Comparison of ENCODE assay signal across 8 cellular contexts in the genomic region with DNA sequence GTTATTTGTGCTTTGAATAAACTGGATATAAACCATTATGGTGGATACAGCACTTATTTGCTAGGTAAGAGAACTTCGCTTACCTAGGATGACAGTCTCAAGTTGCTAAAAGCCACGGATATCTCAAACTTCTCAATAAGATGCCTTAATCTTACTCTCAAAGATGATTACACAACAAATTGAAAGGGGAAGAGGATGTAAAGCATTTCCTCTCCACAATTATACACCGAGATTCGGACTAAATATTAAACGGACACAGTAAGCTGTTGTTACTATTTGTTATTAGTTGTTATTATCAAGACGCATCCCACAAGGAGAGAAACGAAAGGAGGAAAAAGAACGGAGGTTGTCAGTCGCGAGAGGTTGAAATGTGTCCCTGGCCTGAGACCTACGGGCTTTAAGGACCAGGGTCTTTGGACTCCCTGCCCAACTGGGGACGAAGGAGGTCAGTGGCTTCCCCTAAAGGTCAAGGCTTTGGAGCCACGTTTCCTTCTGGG. TPM values are rescaled to one million over a fixed set of nuclear protein-coding genes. Genes with fewer than 3 reads are reported as not detected.
DNase-seq lines count a peak whose midpoint lies in the region; ATAC-seq, FAIRE-seq and TF ChIP-seq lines count a peak whose summit lies in the region.

No MANE protein-coding gene starts in this region.

- H3K4me3 Mint-ChIP-seq in naive thymus-derived CD4-positive, alpha-beta T cell, result peak overlapping the region; percentile 94 to 100 (median 99)

- no peak overlapping the region for H2BK12ac ChIP-seq in H1 (ENCODE audit: low read depth, low read length)

- H3K56ac ChIP-seq in H1 (replicated peaks; ENCODE audit: insufficient read length, low read depth, low read length), result no peak overlapping the region

- ATAC-seq in GM21619 (IDR thresholded peaks at IDR 0.05; ENCODE audit: unreplicated experiment), result peak; percentile 5
- no peak for ATAC-seq in naive thymus-derived CD4-positive, alpha-beta T cell

- H3K27ac ChIP-seq in AG04450 (ENCODE audit: low read depth, low read length) (peak overlapping the region; percentile 99), H1 (ENCODE audit: low read depth, low read length) (no peak overlapping the region)
- peak overlapping the region; percentile 94 for H3K27ac ChIP-seq in naive thymus-derived CD4-positive, alpha-beta T cell (ENCODE audit: low read depth, low read length)

- no peak overlapping the region for H3K14ac ChIP-seq in H1 (ENCODE audit: insufficient read length)

- H2AK5ac ChIP-seq in H1 (ENCODE audit: low read depth, low read length), result no peak overlapping the region

- FAIRE-seq in H1 (lab: Jason Lieb, UNC), result no peak

- H3K9me3 ChIP-seq in AG04450 (ENCODE audit: control insufficient read depth, insufficient read depth, low read length), result no peaks in the 10 kb centered on the region; the same call in 1 of the 2 replicates
- no peaks in the 10 kb centered on the region for H3K9me3 ChIP-seq in H1 (ENCODE audit: insufficient read depth in 2 of 2, low read depth in 1 of 2, low read length in 1 of 2)
- no peaks in the 10 kb centered on the region for H3K9me3 ChIP-seq in naive thymus-derived CD4-positive, alpha-beta T cell (ENCODE audit: control insufficient read depth in 2 of 3, low read length in 3 of 3)

- no peak overlapping the region for H2BK20ac ChIP-seq in H1 (ENCODE audit: low read length)

- H4K8ac ChIP-seq in H1 (ENCODE audit: extremely low read depth, insufficient read depth, low read length), result no peak overlapping the region

- no peak overlapping the region for H4K91ac ChIP-seq in H1 (replicated peaks; ENCODE audit: insufficient read length, low read length)

- WGBS in H1 (ENCODE audit: extremely low coverage in 1 of 2, insufficient coverage in 1 of 2, insufficient read length in 1 of 2, insufficient replicate concordance in 2 of 2, low coverage in 1 of 2, low lambda C conversion rate in 2 of 2, missing lambda C conversion rate in 1 of 2), 2 experiments, result 8% methylated on average over 13 of the region's 13 CpGs; no CpG with 5 or more reads in 1 of the 2 experiments

- H3K36me3 ChIP-seq in H1 (ENCODE audit: control insufficient read depth in 2 of 4, insufficient read depth in 4 of 4, low read length in 3 of 4), result no peaks in the 10 kb centered on the region; a peak in 1 of 8 replicates
- H3K36me3 ChIP-seq in naive thymus-derived CD4-positive, alpha-beta T cell (ENCODE audit: control insufficient read depth in 2 of 3, insufficient read depth in 3 of 3, low read length in 3 of 3), result peaks cover 0 to 7% (median 0%) of the 10 kb centered on the region in 3 experiments

- peaks cover 7% of the 10 kb centered on the region; the same call in 1 of the 2 replicates for H3K23me2 ChIP-seq in H1 (ENCODE audit: low read depth, low read length)

- H3K9ac ChIP-seq in H1 (replicated peaks in 1 of 4; ENCODE audit: extremely low read depth in 1 of 4, low read depth in 3 of 4, low read length in 3 of 4), result peak overlapping the region; percentile 56 to 77 (median 76)

- TF ChIP-seq EP300 in H1 (IDR thresholded peaks at IDR 0.05; ENCODE audit: borderline replicate concordance in 1 of 2, low read depth in 2 of 2, low read length in 2 of 2), result no peak

- H3K36me3 Mint-ChIP-seq in naive thymus-derived CD4-positive, alpha-beta T cell, result peaks cover 0 to 9% (median 2%) of the 10 kb centered on the region in 5 donors

- H3K27ac Mint-ChIP-seq in naive thymus-derived CD4-positive, alpha-beta T cell, result peak overlapping the region; percentile 98 to 99 (median 99)

- no peak for TF ChIP-seq RAD21 in H1 (IDR thresholded peaks at IDR 0.05 in 1 of 2, conservative IDR thresholded peaks at IDR 0.05 in 1 of 2; ENCODE audit: low read depth in 2 of 2, low read length in 2 of 2)

- H3K23ac ChIP-seq in H1 (ENCODE audit: insufficient read length), result no peak overlapping the region

- intact Hi-C loops in naive thymus-derived CD4-positive, alpha-beta T cell (cut with micrococcal nuclease), result loop anchor here (1.0 to 10.0 kb wide), 7 partner anchors 17 to 1305 kb away; partner anchors contain the start of genes CDAN1 (in 1 of the 2), CHP1 (in 1 of the 2), EXD1 (in 1 of the 2) and GANC (in 1 of the 2)

- DNase-seq in AG04450 (ENCODE audit: low read depth, low spot score), result no peak
- peak; percentile 7 for DNase-seq in RPMI7951 (ENCODE audit: low read depth)
- no peak for DNase-seq in H1 (ENCODE audit: low read depth in 1 of 2, low spot score in 2 of 2)
- DNase-seq in naive thymus-derived CD4-positive, alpha-beta T cell, result peak in 6 of 9 donors; percentile 5 to 29 (median 21)
- no peak for DNase-seq in NCI-H2227 (lab: John Stamatoyannopoulos, UW; ENCODE audit: unreplicated experiment)
- DNase-seq in NCI-H774 (lab: John Stamatoyannopoulos, UW), result no peak
- DNase-seq in foreskin melanocyte, result no peak

- H3K9me3 Mint-ChIP-seq in naive thymus-derived CD4-positive, alpha-beta T cell, result peaks cover 0 to 4% (median 0%) of the 10 kb centered on the region in 11 donors

- 0 out of 2 replicates have a peak overlapping the region, but pooled peaks have one; percentile 20 for H2BK5ac ChIP-seq in H1 (ENCODE audit: low read depth, low read length)

- POLR2A ChIA-PET in AG04450 (lab: Yijun Ruan, JAX) (interaction anchor here (0.8 to 2.0 kb wide), 5 partner anchors 9 to 217 kb away, joined by 3 to 8 read pairs (median 4); partner anchors contain the start of genes GANC, STARD9 and TMEM87A), H1 (lab: Charles Lee; ENCODE audit: partially characterized antibody) (interaction anchor here (0.6 to 2.0 kb wide), 14 partner anchors 7 to 225 kb away, joined by 3 to 6 read pairs (median 4); no protein-coding TSS in a partner anchor)
- POLR2A ChIA-PET in naive thymus-derived CD4-positive, alpha-beta T cell (lab: Charles Lee), result interaction anchor here (0.5 to 3.8 kb wide), 19 partner anchors 10 to 1683 kb away, joined by 3 to 16 read pairs (median 5); partner anchors contain the start of genes GANC, HAUS2, LRRC57 and STARD9

- TF ChIP-seq POLR2A in H1 (IDR thresholded peaks at IDR 0.05; ENCODE audit: control extremely low read depth in 1 of 2, low read depth in 2 of 2, low read length in 2 of 2), result no peak

- H3K79me1 ChIP-seq in H1 (ENCODE audit: low read depth, low read length), result no peaks in the 10 kb centered on the region; the same call in 1 of the 2 replicates

- H3K79me2 ChIP-seq in H1 (ENCODE audit: control insufficient read depth in 1 of 2, insufficient read depth in 2 of 2, low read length in 2 of 2), result peaks cover 0 to 18% of the 10 kb centered on the region in 2 experiments; a peak in 3 of 4 replicates

- H3K27me3 Mint-ChIP-seq in naive thymus-derived CD4-positive, alpha-beta T cell, result peaks cover 0 to 2% (median 0%) of the 10 kb centered on the region in 5 donors

- peak overlapping the region; percentile 77 for H3K4me3 ChIP-seq in AG04450 (ENCODE audit: low read depth, low read length)
- peak overlapping the region; percentile 72 to 88 (median 82) for H3K4me3 ChIP-seq in H1 (ENCODE audit: extremely low read depth in 1 of 4, insufficient read depth in 2 of 4, low read depth in 3 of 4, low read length in 4 of 4)
- H3K4me3 ChIP-seq in naive thymus-derived CD4-positive, alpha-beta T cell (ENCODE audit: low read length), result peak overlapping the region; percentile 88

- TF ChIP-seq CTCF in AG04450 (IDR thresholded peaks at IDR 0.05; ENCODE audit: low read depth, low read length) (no peak), H1 (IDR thresholded peaks at IDR 0.05; ENCODE audit: control extremely low read depth in 1 of 3, insufficient read depth in 1 of 3, low read depth in 1 of 3, low read length in 3 of 3) (no peak)

- H3K4me1 ChIP-seq in H1 (replicated peaks in 1 of 4; ENCODE audit: control insufficient read depth in 3 of 4, insufficient read depth in 4 of 4, low read length in 3 of 4), result peaks cover 0 to 5% (median 1%) of the 10 kb centered on the region in 4 experiments; a peak in 3 of 7 replicates
- H3K4me1 ChIP-seq in naive thymus-derived CD4-positive, alpha-beta T cell (ENCODE audit: control insufficient read depth in 2 of 2, insufficient read depth in 2 of 2, low read length in 2 of 2), result peaks cover 13 to 14% of the 10 kb centered on the region in 2 donors

- no peak overlapping the region for H2BK15ac ChIP-seq in H1 (ENCODE audit: low read length)

- peak overlapping the region; percentile 96 for H2AFZ ChIP-seq in H1 (ENCODE audit: low read length)

- H4K20me1 ChIP-seq in H1 (replicated peaks in 1 of 2; ENCODE audit: control insufficient read depth in 1 of 2, insufficient read depth in 2 of 2, low read length in 2 of 2), result peaks cover 0 to 3% of the 10 kb centered on the region in 2 experiments

- H2BK120ac ChIP-seq in H1 (replicated peaks; ENCODE audit: low read depth, low read length), result no peak overlapping the region

- peaks cover 42 to 71% (median 57%) of the 10 kb centered on the region in 7 donors for H3K4me1 Mint-ChIP-seq in naive thymus-derived CD4-positive, alpha-beta T cell

- no peak overlapping the region for H3K4ac ChIP-seq in H1 (replicated peaks; ENCODE audit: insufficient read length, low read depth, low read length)

- CTCF ChIA-PET in AG04450 (lab: Charles Lee) (interaction anchor here (0.8 to 1.6 kb wide), 3 partner anchors 13 to 282 kb away, joined by 4 to 6 read pairs (median 4); partner anchors contain the start of gene VPS39), H1 (lab: Charles Lee; ENCODE audit: partially characterized antibody) (interaction anchor here (0.6 to 1.7 kb wide), 6 partner anchors 9 to 71 kb away, joined by 3 to 4 read pairs (median 4); no protein-coding TSS in a partner anchor)
- CTCF ChIA-PET in naive thymus-derived CD4-positive, alpha-beta T cell (lab: Charles Lee), result interaction anchor here (0.6 kb wide), 1 partner anchor 215 kb away, joined by 3 read pairs; no protein-coding TSS in a partner anchor

- peak overlapping the region; percentile 52 for H4K5ac ChIP-seq in H1 (ENCODE audit: insufficient read length, low read depth, low read length)

- H3K18ac ChIP-seq in H1 (ENCODE audit: extremely low read depth, low read length), result no peak overlapping the region

- H3K27me3 ChIP-seq in AG04450 (ENCODE audit: control insufficient read depth, insufficient read depth, low read length) (no peaks in the 10 kb centered on the region), H1 (replicated peaks in 1 of 4; ENCODE audit: control insufficient read depth in 3 of 4, extremely low read depth in 1 of 4, insufficient read depth in 3 of 4, low read length in 3 of 4) (no peaks in the 10 kb centered on the region)
- H3K27me3 ChIP-seq in naive thymus-derived CD4-positive, alpha-beta T cell (ENCODE audit: control insufficient read depth in 2 of 2, insufficient read depth in 2 of 2, low read length in 2 of 2), result no peaks in the 10 kb centered on the region

- peak overlapping the region; percentile 71 to 79 for H3K4me2 ChIP-seq in H1 (ENCODE audit: insufficient read depth in 1 of 2, low read depth in 2 of 2, low read length in 2 of 2)

RNA-seq across cellular contexts. Expression of gene ZNF106, which starts 0.6 kb away (rescaled TPM):
- 60.8 and 67.4 TPM in 2 replicates for polyA plus RNA-seq in AG04450 (2011; rRNA removed)
- 140 and 201 TPM in 2 replicates for polyA minus RNA-seq in AG04450 (2011; rRNA and poly(A)+ RNA removed)
- total RNA-seq in RPMI7951 (2014; rRNA removed; shearing (Covaris generic)), result 37.0 and 40.4 TPM in 2 replicates
- total RNA-seq in H1 (2021; fragmentation: NEBNext Ultra II Directional; extraction: Animal tissue kit (Norgen Biotek cat#: 25700)), result 62.0 and 64.5 TPM in 2 replicates
- 15.7 and 18.2 TPM in 2 replicates for polyA plus RNA-seq in H1 (2011; rRNA removed)
- polyA plus RNA-seq in H1 (2011; cell fraction: cytosol; rRNA removed), result 14.7 TPM
- polyA plus RNA-seq in H1 (2011; cell fraction: nucleus; rRNA removed), result 20.7 TPM
- polyA plus RNA-seq in H1 (2012, experiment 1 of 2), result 18.3 to 27.5 TPM (median 26.1 TPM) in 4 replicates
- 1.0 TPM for polyA plus RNA-seq in H1 (2012, experiment 2 of 2)
- polyA plus RNA-seq in H1 (2013, experiment 1 of 2), result 32.3 TPM
- 28.9 TPM for polyA plus RNA-seq in H1 (2013, experiment 2 of 2)
- polyA minus RNA-seq in H1 (2011; rRNA and poly(A)+ RNA removed), result 76.3 and 124 TPM in 2 replicates
- 35.7 TPM for polyA minus RNA-seq in H1 (2011; cell fraction: cytosol; rRNA and poly(A)+ RNA removed)
- 67.8 TPM for polyA minus RNA-seq in H1 (2011; cell fraction: nucleus; rRNA and poly(A)+ RNA removed)
- total RNA-seq in naive thymus-derived CD4-positive, alpha-beta T cell, result 10 to 100 TPM; 32.4 to 54.3 (median 44.7) TPM
- 10 to 100 TPM; 43.1 to 43.2 TPM for polyA plus RNA-seq in naive thymus-derived CD4-positive, alpha-beta T cell

RNA-seq across cellular contexts. Expression of gene SNAP23, which starts 5.1 kb away (rescaled TPM):
- polyA plus RNA-seq in AG04450 (2011; rRNA removed), result 65.9 and 83.7 TPM in 2 replicates
- 33.1 and 41.8 TPM in 2 replicates for polyA minus RNA-seq in AG04450 (2011; rRNA and poly(A)+ RNA removed)
- total RNA-seq in RPMI7951 (2014; rRNA removed; shearing (Covaris generic)), result 101 and 108 TPM in 2 replicates
- 71.3 and 72.8 TPM in 2 replicates for total RNA-seq in H1 (2021; fragmentation: NEBNext Ultra II Directional; extraction: Animal tissue kit (Norgen Biotek cat#: 25700))
- 32.2 and 58.0 TPM in 2 replicates for polyA plus RNA-seq in H1 (2011; rRNA removed)
- polyA plus RNA-seq in H1 (2011; cell fraction: cytosol; rRNA removed), result 34.3 TPM
- 48.0 TPM for polyA plus RNA-seq in H1 (2011; cell fraction: nucleus; rRNA removed)
- 41.1 to 76.3 TPM (median 61.1 TPM) in 4 replicates for polyA plus RNA-seq in H1 (2012, experiment 1 of 2)
- 8.0 TPM for polyA plus RNA-seq in H1 (2012, experiment 2 of 2)
- polyA plus RNA-seq in H1 (2013, experiment 1 of 2), result 36.8 TPM
- 42.0 TPM for polyA plus RNA-seq in H1 (2013, experiment 2 of 2)
- 17.3 and 23.7 TPM in 2 replicates for polyA minus RNA-seq in H1 (2011; rRNA and poly(A)+ RNA removed)
- 28.9 TPM for polyA minus RNA-seq in H1 (2011; cell fraction: cytosol; rRNA and poly(A)+ RNA removed)
- 21.8 TPM for polyA minus RNA-seq in H1 (2011; cell fraction: nucleus; rRNA and poly(A)+ RNA removed)
- 10 to 100 TPM; 60.0 to 80.0 (median 70.6) TPM for total RNA-seq in naive thymus-derived CD4-positive, alpha-beta T cell
- 10 to 100 TPM; 66.4 to 74.2 TPM for polyA plus RNA-seq in naive thymus-derived CD4-positive, alpha-beta T cell

RNA-seq across cellular contexts. Expression of gene LRRC57, which starts 58.3 kb away (rescaled TPM):
- 18.2 and 18.3 TPM in 2 replicates for polyA plus RNA-seq in AG04450 (2011; rRNA removed)
- 5.7 and 9.7 TPM in 2 replicates for polyA minus RNA-seq in AG04450 (2011; rRNA and poly(A)+ RNA removed)
- total RNA-seq in RPMI7951 (2014; rRNA removed; shearing (Covaris generic)), result 32.3 and 33.7 TPM in 2 replicates
- 11.1 and 12.7 TPM in 2 replicates for total RNA-seq in H1 (2021; fragmentation: NEBNext Ultra II Directional; extraction: Animal tissue kit (Norgen Biotek cat#: 25700))
- polyA plus RNA-seq in H1 (2011; rRNA removed), result 4.9 and 5.0 TPM in 2 replicates
- 6.6 TPM for polyA plus RNA-seq in H1 (2011; cell fraction: cytosol; rRNA removed)
- 2.6 TPM for polyA plus RNA-seq in H1 (2011; cell fraction: nucleus; rRNA removed)
- polyA plus RNA-seq in H1 (2012, experiment 1 of 2), result 7.3 to 10.3 TPM (median 7.5 TPM) in 4 replicates
- polyA plus RNA-seq in H1 (2012, experiment 2 of 2), result 1.6 TPM
- 6.0 TPM for polyA plus RNA-seq in H1 (2013, experiment 1 of 2)
- 5.5 TPM for polyA plus RNA-seq in H1 (2013, experiment 2 of 2)
- polyA minus RNA-seq in H1 (2011; rRNA and poly(A)+ RNA removed), result 6.1 and 8.4 TPM in 2 replicates
- polyA minus RNA-seq in H1 (2011; cell fraction: cytosol; rRNA and poly(A)+ RNA removed), result 2.3 TPM
- polyA minus RNA-seq in H1 (2011; cell fraction: nucleus; rRNA and poly(A)+ RNA removed), result 5.4 TPM
- 10 to 100 TPM; 15.4 to 37.1 (median 18.0) TPM for total RNA-seq in naive thymus-derived CD4-positive, alpha-beta T cell
- 1 to 10 TPM; 4.5 to 4.8 TPM for polyA plus RNA-seq in naive thymus-derived CD4-positive, alpha-beta T cell

RNA-seq across cellular contexts. Expression of gene HAUS2, which starts 58.3 kb away (rescaled TPM):
- polyA plus RNA-seq in AG04450 (2011; rRNA removed) (26.4 and 30.6 TPM in 2 replicates), H1 (2011; rRNA removed) (8.4 and 12.1 TPM in 2 replicates)
- polyA minus RNA-seq in AG04450 (2011; rRNA and poly(A)+ RNA removed), result 6.8 and 7.9 TPM in 2 replicates
- 42.1 and 59.8 TPM in 2 replicates for total RNA-seq in RPMI7951 (2014; rRNA removed; shearing (Covaris generic))
- total RNA-seq in H1 (2021; fragmentation: NEBNext Ultra II Directional; extraction: Animal tissue kit (Norgen Biotek cat#: 25700)), result 28.8 and 33.5 TPM in 2 replicates
- 16.4 TPM for polyA plus RNA-seq in H1 (2011; cell fraction: cytosol; rRNA removed)
- 6.5 TPM for polyA plus RNA-seq in H1 (2011; cell fraction: nucleus; rRNA removed)
- 12.9 to 22.1 TPM (median 14.3 TPM) in 4 replicates for polyA plus RNA-seq in H1 (2012, experiment 1 of 2)
- 4.5 TPM for polyA plus RNA-seq in H1 (2012, experiment 2 of 2)
- 14.6 TPM for polyA plus RNA-seq in H1 (2013, experiment 1 of 2)
- 14.9 TPM for polyA plus RNA-seq in H1 (2013, experiment 2 of 2)
- polyA minus RNA-seq in H1 (2011; rRNA and poly(A)+ RNA removed), result 11.9 and 14.6 TPM in 2 replicates
- polyA minus RNA-seq in H1 (2011; cell fraction: cytosol; rRNA and poly(A)+ RNA removed), result 10.3 TPM
- polyA minus RNA-seq in H1 (2011; cell fraction: nucleus; rRNA and poly(A)+ RNA removed), result 12.3 TPM
- 10 to 100 TPM; 12.0 to 35.4 (median 16.8) TPM for total RNA-seq in naive thymus-derived CD4-positive, alpha-beta T cell
- 10 to 100 TPM; 30.9 to 31.9 TPM for polyA plus RNA-seq in naive thymus-derived CD4-positive, alpha-beta T cell

Comparison
In these comparisons a context has a peak if more than half of its experiments do, and no peak if none do; other contexts are left out.
1. DNase-seq: peak in RPMI7951 (single experiment) and naive thymus-derived CD4-positive, alpha-beta T cell (6 of 9); none in AG04450 (single experiment), H1 (0 of 2), NCI-H2227 (single experiment), NCI-H774 (single experiment) and foreskin melanocyte (single experiment).
2. Peak in every context shown above with its lines, with median percentiles within 50 percentile points of each other: H3K4me3 ChIP-seq.